In genomic region chr20:20938131-20938530, GRCh38 we compare ENCODE assay signal across 8 cellular contexts.
"Had no signal": no experiment of that assay in that cellular context is flagged by ENCODE, and none has a peak within 500 bp of the region (broad histone marks: within the 10 kb centered on the region; RNA-seq: fewer than 3 reads in every experiment).

No MANE protein-coding gene starts in this region.

- H3K27ac Mint-ChIP-seq: IgD-negative memory B cell had no signal

- H3K27ac ChIP-seq: HL-60, KMS-11 had no signal

- H3K4me3 ChIP-seq: K562 had no signal

- H3K4me3 Mint-ChIP-seq: IgD-negative memory B cell had no signal

- H3K4me2 ChIP-seq: KMS-11 had no signal

- ATAC-seq: HepG2, K562 had no signal

- DNase-seq: IMR-90, KBM-7, KG1 had no signal

- H3K36me3 Mint-ChIP-seq: IgD-negative memory B cell had no signal

- H3K27me3 Mint-ChIP-seq: IgD-negative memory B cell had no signal

- H3K4me1 Mint-ChIP-seq: IgD-negative memory B cell had no signal
